14 cellular contexts compared by ENCODE assay signal in genomic region chr22:42611076-42611475, GRCh38. TPM values are rescaled to one million over a fixed set of nuclear protein-coding genes. Genes with fewer than 3 reads are reported as not detected.
DNase-seq lines count a peak whose midpoint lies in the region; ATAC-seq, FAIRE-seq and TF ChIP-seq lines count a peak whose summit lies in the region.
"Had no signal": no experiment of that assay in that cellular context is flagged by ENCODE, and none has a peak within 500 bp of the region (broad histone marks: within the 10 kb centered on the region; RNA-seq: fewer than 3 reads in every experiment).

No MANE protein-coding gene starts in this region.

- H4K20me1 ChIP-seq in smooth muscle cell (ENCODE audit: low read depth) = peaks cover 71% of the 10 kb centered on the region

- no peaks in the 10 kb centered on the region for H3K9me3 Mint-ChIP-seq in activated CD8-positive, alpha-beta T cell treated with anti-CD3 and anti-CD28 coated beads for 36 hours
- no peaks in the 10 kb centered on the region for H3K9me3 Mint-ChIP-seq in activated CD8-positive, alpha-beta T cell treated with anti-CD3 and anti-CD28 coated beads, Interleukin-2, amount 10 ng/mL, durations not matched to agents 7 days and 5 days (ENCODE audit: insufficient read depth)

- H3F3A ChIP-seq in smooth muscle cell (ENCODE audit: low read depth) = peaks cover 25% of the 10 kb centered on the region

- 55% methylated on average over 1 of the region's 1 CpG for WGBS in smooth muscle cell (ENCODE audit: low lambda C conversion rate)

- peaks cover 61% of the 10 kb centered on the region for H3K4me1 Mint-ChIP-seq in activated CD8-positive, alpha-beta T cell treated with anti-CD3 and anti-CD28 coated beads for 36 hours (ENCODE audit: low read depth)
- H3K4me1 Mint-ChIP-seq in activated CD8-positive, alpha-beta T cell treated with anti-CD3 and anti-CD28 coated beads, Interleukin-2, amount 10 ng/mL, durations not matched to agents 7 days and 5 days (ENCODE audit: low read depth) = peaks cover 48% of the 10 kb centered on the region

- no peak for TF ChIP-seq POLR2A in H54 (IDR thresholded peaks at IDR 0.05; ENCODE audit: low read depth, low read length)

- TF ChIP-seq CTCF in activated CD8-positive, alpha-beta T cell treated with anti-CD3 and anti-CD28 coated beads for 36 hours (IDR thresholded peaks at IDR 0.05) = no peak
- TF ChIP-seq CTCF in VCaP (conservative IDR thresholded peaks at IDR 0.05) (no peak), smooth muscle cell (IDR thresholded peaks at IDR 0.05; ENCODE audit: borderline replicate concordance, insufficient read depth, poor library complexity, severe bottlenecking) (no peak)

- H3K27me3 Mint-ChIP-seq in activated CD8-positive, alpha-beta T cell treated with anti-CD3 and anti-CD28 coated beads for 36 hours = no peaks in the 10 kb centered on the region
- no peaks in the 10 kb centered on the region for H3K27me3 Mint-ChIP-seq in activated CD8-positive, alpha-beta T cell treated with anti-CD3 and anti-CD28 coated beads, Interleukin-2, amount 10 ng/mL, durations not matched to agents 7 days and 5 days (ENCODE audit: low read depth)

- H3K27ac ChIP-seq in VCaP (peak overlapping the region; percentile 5; the same call in 1 of the 2 replicates), smooth muscle cell (ENCODE audit: low read depth) (peak overlapping the region; percentile 84)
- H3K27ac ChIP-seq: KMS-11 had no signal

- peaks cover 20% of the 10 kb centered on the region for H3K4me1 ChIP-seq in smooth muscle cell (ENCODE audit: low read depth)

- no peaks in the 10 kb centered on the region for H3K9me3 ChIP-seq in smooth muscle cell (replicated peaks; ENCODE audit: low read depth)
- H3K9me3 ChIP-seq: spleen had no signal

- intact Hi-C loops in activated CD8-positive, alpha-beta T cell treated with anti-CD3 and anti-CD28 coated beads for 36 hours (cut with micrococcal nuclease) = no loop called here

- H2AFZ ChIP-seq in smooth muscle cell (ENCODE audit: low read depth) = no peak overlapping the region

- H3K27me3 ChIP-seq in smooth muscle cell (ENCODE audit: low read depth) = no peaks in the 10 kb centered on the region
- H3K27me3 ChIP-seq: spleen had no signal

- no peaks in the 10 kb centered on the region for H3K36me3 ChIP-seq in smooth muscle cell (ENCODE audit: low read depth)

- peak overlapping the region; percentile 4 for H3K4me2 ChIP-seq in smooth muscle cell
- H3K4me2 ChIP-seq: KMS-11 had no signal

- no peak overlapping the region for H3K4me3 ChIP-seq in smooth muscle cell
- H3K4me3 ChIP-seq: spleen had no signal

- H3K4me3 Mint-ChIP-seq in activated CD8-positive, alpha-beta T cell treated with anti-CD3 and anti-CD28 coated beads for 36 hours = no peak overlapping the region
- no peak overlapping the region for H3K4me3 Mint-ChIP-seq in activated CD8-positive, alpha-beta T cell treated with anti-CD3 and anti-CD28 coated beads, Interleukin-2, amount 10 ng/mL, durations not matched to agents 7 days and 5 days

- POLR2A ChIA-PET in activated CD8-positive, alpha-beta T cell treated with anti-CD3 and anti-CD28 coated beads for 36 hours (lab: Charles Lee) = interaction anchor here (6.0 to 9.0 kb wide), 2 partner anchors 13 to 28 kb away, joined by 69 to 102 read pairs; no protein-coding TSS in a partner anchor
- POLR2A ChIA-PET in activated CD8-positive, alpha-beta T cell treated with anti-CD3 and anti-CD28 coated beads, Interleukin-2, amount 10 ng/mL, durations not matched to agents 7 days and 5 days (lab: Charles Lee) = interaction anchor here (1.1 kb wide), 1 partner anchor 38 kb away, joined by 4 read pairs; the partner anchor contains the start of gene CYB5R3

- CTCF ChIA-PET in activated CD8-positive, alpha-beta T cell treated with anti-CD3 and anti-CD28 coated beads for 36 hours (lab: Charles Lee) = interaction anchor here (1.6 to 3.4 kb wide), 3 partner anchors 11 to 50 kb away, joined by 3 to 13 read pairs (median 4); no protein-coding TSS in a partner anchor
- CTCF ChIA-PET in activated CD8-positive, alpha-beta T cell treated with anti-CD3 and anti-CD28 coated beads, Interleukin-2, amount 10 ng/mL, durations not matched to agents 7 days and 5 days (lab: Charles Lee) = interaction anchor here (1.6 to 2.8 kb wide), 2 partner anchors 10 to 15 kb away, joined by 3 to 7 read pairs; no protein-coding TSS in a partner anchor

- FAIRE-seq in H54 (lab: Jason Lieb, UNC) = no peak
- FAIRE-seq: urothelium cell line had no signal

- peak; percentile 28 for DNase-seq in activated CD8-positive, alpha-beta T cell treated with anti-CD3 and anti-CD28 coated beads for 36 hours
- no peak for DNase-seq in activated CD8-positive, alpha-beta T cell treated with anti-CD3 and anti-CD28 coated beads, Interleukin-2, amount 10 ng/mL, durations not matched to agents 7 days and 5 days
- peak; percentile 31 for DNase-seq in iris pigment epithelial cell (ENCODE audit: low read depth)
- DNase-seq in smooth muscle cell (lab: John Stamatoyannopoulos, UW; ENCODE audit: unreplicated experiment) = no peak
- no peak for DNase-seq in MV-4-11 (lab: John Stamatoyannopoulos, UW)
- DNase-seq in H54 (ENCODE audit: insufficient read length, low spot score) = no peak
- DNase-seq: activated CD4-positive, CD25-positive, alpha-beta regulatory T cell; DMS53; NCI-H1930; spleen had no signal

- H3K9ac ChIP-seq in smooth muscle cell (ENCODE audit: low read depth) = no peak overlapping the region
- H3K9ac ChIP-seq: KMS-11 had no signal

- H3K36me3 Mint-ChIP-seq in activated CD8-positive, alpha-beta T cell treated with anti-CD3 and anti-CD28 coated beads for 36 hours (ENCODE audit: low read depth) = peaks cover 42% of the 10 kb centered on the region
- peaks cover 37% of the 10 kb centered on the region for H3K36me3 Mint-ChIP-seq in activated CD8-positive, alpha-beta T cell treated with anti-CD3 and anti-CD28 coated beads, Interleukin-2, amount 10 ng/mL, durations not matched to agents 7 days and 5 days (ENCODE audit: low read depth)

- peak overlapping the region; percentile 55 for H3K27ac Mint-ChIP-seq in activated CD8-positive, alpha-beta T cell treated with anti-CD3 and anti-CD28 coated beads for 36 hours
- H3K27ac Mint-ChIP-seq in activated CD8-positive, alpha-beta T cell treated with anti-CD3 and anti-CD28 coated beads, Interleukin-2, amount 10 ng/mL, durations not matched to agents 7 days and 5 days = no peak overlapping the region

- H3K79me2 ChIP-seq in smooth muscle cell (ENCODE audit: low read depth) = peaks cover 80% of the 10 kb centered on the region

- no peak for ATAC-seq in activated CD8-positive, alpha-beta T cell treated with anti-CD3 and anti-CD28 coated beads for 36 hours
- ATAC-seq in activated CD8-positive, alpha-beta T cell treated with anti-CD3 and anti-CD28 coated beads, Interleukin-2, amount 10 ng/mL, durations not matched to agents 7 days and 5 days = no peak
- no peak for ATAC-seq in GM18867 (IDR thresholded peaks at IDR 0.05; ENCODE audit: unreplicated experiment)

RNA-seq across cellular contexts. Expression of gene POLDIP3, which starts 3.6 kb away (rescaled TPM):
- 10 to 100 TPM; 70.2 to 71.1 TPM for total RNA-seq in activated CD8-positive, alpha-beta T cell treated with anti-CD3 and anti-CD28 coated beads for 36 hours
- total RNA-seq in activated CD8-positive, alpha-beta T cell treated with anti-CD3 and anti-CD28 coated beads, Interleukin-2, amount 10 ng/mL, durations not matched to agents 7 days and 5 days = 10 to 100 TPM; 77.2 to 80.6 TPM
- 27.8 and 31.1 TPM in 2 replicates for total RNA-seq in smooth muscle cell
- 45.5 and 49.4 TPM in 2 replicates for polyA plus RNA-seq in smooth muscle cell

RNA-seq across cellular contexts. Expression of gene ATP5MGL, which starts 29.3 kb away (rescaled TPM):
- under 1 TPM; 0.54 to 0.59 TPM for total RNA-seq in activated CD8-positive, alpha-beta T cell treated with anti-CD3 and anti-CD28 coated beads for 36 hours
- 1 to 10 TPM in 1 of 2 experiments, under 1 TPM in 1; 0.63 to 1.4 TPM for total RNA-seq in activated CD8-positive, alpha-beta T cell treated with anti-CD3 and anti-CD28 coated beads, Interleukin-2, amount 10 ng/mL, durations not matched to agents 7 days and 5 days
- 1.3 and 2.8 TPM in 2 replicates for total RNA-seq in smooth muscle cell
- polyA plus RNA-seq in smooth muscle cell = 0.41 TPM in 1 of 2 replicates, not detected in the other
- polyA plus RNA-seq: spleen had no signal

RNA-seq across cellular contexts. Expression of gene CYB5R3, which starts 38.1 kb away (rescaled TPM):
- total RNA-seq in activated CD8-positive, alpha-beta T cell treated with anti-CD3 and anti-CD28 coated beads for 36 hours = 10 to 100 TPM; 64.2 to 64.3 TPM
- 10 to 100 TPM; 87.7 to 91.4 TPM for total RNA-seq in activated CD8-positive, alpha-beta T cell treated with anti-CD3 and anti-CD28 coated beads, Interleukin-2, amount 10 ng/mL, durations not matched to agents 7 days and 5 days
- total RNA-seq in smooth muscle cell = 76.8 and 78.2 TPM in 2 replicates
- 321 and 365 TPM in 2 replicates for polyA plus RNA-seq in smooth muscle cell

RNA-seq across cellular contexts. Expression of gene SERHL2, which starts 57.3 kb away (rescaled TPM):
- total RNA-seq in activated CD8-positive, alpha-beta T cell treated with anti-CD3 and anti-CD28 coated beads for 36 hours = 1 to 10 TPM; 1.1 to 1.4 TPM
- 1 to 10 TPM; 2.3 to 2.4 TPM for total RNA-seq in activated CD8-positive, alpha-beta T cell treated with anti-CD3 and anti-CD28 coated beads, Interleukin-2, amount 10 ng/mL, durations not matched to agents 7 days and 5 days
- 1.3 and 5.3 TPM in 2 replicates for total RNA-seq in smooth muscle cell
- polyA plus RNA-seq in smooth muscle cell = 4.6 and 7.7 TPM in 2 replicates

Comparison
In these comparisons a context has a peak if more than half of its experiments do, and no peak if none do; other contexts are left out.
1. DNase-seq: peak in activated CD8-positive, alpha-beta T cell treated with anti-CD3 and anti-CD28 coated beads for 36 hours (single experiment) and iris pigment epithelial cell (single experiment); none in activated CD8-positive, alpha-beta T cell treated with anti-CD3 and anti-CD28 coated beads, Interleukin-2, amount 10 ng/mL, durations not matched to agents 7 days and 5 days (single experiment), smooth muscle cell (single experiment), MV-4-11 (single experiment) and H54 (single experiment).